1 cellular context compared by ENCODE assay signal in the genomic region with DNA sequence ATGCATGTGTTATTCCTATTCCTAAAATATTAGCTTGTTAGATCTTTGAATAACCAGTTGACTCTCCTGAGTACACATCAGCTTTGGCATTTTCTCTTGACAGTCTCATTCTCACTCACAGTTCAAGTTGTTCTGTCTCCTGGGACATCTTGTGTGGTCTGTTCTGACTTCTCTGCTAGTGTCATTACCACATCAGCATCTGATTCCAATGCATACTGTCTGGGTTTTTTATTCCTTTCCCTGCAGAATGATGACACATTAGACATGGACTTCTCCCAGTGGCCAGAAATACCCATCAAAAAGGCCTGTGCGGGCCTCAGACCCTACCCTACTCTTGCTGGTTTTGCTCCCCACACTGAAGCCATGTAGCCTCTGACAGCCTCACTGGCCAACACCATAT.
TF ChIP-seq lines count a peak whose summit lies in the region.

No MANE protein-coding gene starts in this region.

TF ChIP-seq in GM12878, 131 proteins besides CTCF, POLR2A, EP300 and RAD21:
- TF ChIP-seq YY1 (IDR thresholded peaks at IDR 0.05; ENCODE audit: low read depth, low read length) (no peak), ZZZ3 (IDR thresholded peaks at IDR 0.05; ENCODE audit: control insufficient read depth, insufficient read length, low read depth) (no peak), CHD4 (IDR thresholded peaks at IDR 0.05) (no peak), ATF7 (IDR thresholded peaks at IDR 0.05; ENCODE audit: low read depth) (0 out of 2 replicates have a peak, but pooled peaks have one; percentile 18), NR2C2 (IDR thresholded peaks at IDR 0.05; ENCODE audit: borderline replicate concordance, control insufficient read depth, insufficient read length, low read depth) (no peak), ZNF274 (IDR thresholded peaks at IDR 0.05; ENCODE audit: insufficient read depth, insufficient read length) (no peak), POU2F2 (IDR thresholded peaks at IDR 0.05; ENCODE audit: borderline replicate concordance, low read depth, low read length) (no peak), RUNX3 (IDR thresholded peaks at IDR 0.05; ENCODE audit: low read length) (peak; percentile 46; the same call in 1 of the 2 replicates), GABPA (IDR thresholded peaks at IDR 0.05; ENCODE audit: low read depth) (no peak), MEF2B (IDR thresholded peaks at IDR 0.05; ENCODE audit: partially characterized antibody, poor library complexity, severe bottlenecking) (peak; percentile 85), FOXM1 (IDR thresholded peaks at IDR 0.05; ENCODE audit: low read depth, low read length) (no peak), JUNB (IDR thresholded peaks at IDR 0.05) (peak; percentile 27; the same call in 1 of the 2 replicates), SP1 (IDR thresholded peaks at IDR 0.05; ENCODE audit: low read depth, low read length) (no peak)
- TF ChIP-seq, protein P1, sequence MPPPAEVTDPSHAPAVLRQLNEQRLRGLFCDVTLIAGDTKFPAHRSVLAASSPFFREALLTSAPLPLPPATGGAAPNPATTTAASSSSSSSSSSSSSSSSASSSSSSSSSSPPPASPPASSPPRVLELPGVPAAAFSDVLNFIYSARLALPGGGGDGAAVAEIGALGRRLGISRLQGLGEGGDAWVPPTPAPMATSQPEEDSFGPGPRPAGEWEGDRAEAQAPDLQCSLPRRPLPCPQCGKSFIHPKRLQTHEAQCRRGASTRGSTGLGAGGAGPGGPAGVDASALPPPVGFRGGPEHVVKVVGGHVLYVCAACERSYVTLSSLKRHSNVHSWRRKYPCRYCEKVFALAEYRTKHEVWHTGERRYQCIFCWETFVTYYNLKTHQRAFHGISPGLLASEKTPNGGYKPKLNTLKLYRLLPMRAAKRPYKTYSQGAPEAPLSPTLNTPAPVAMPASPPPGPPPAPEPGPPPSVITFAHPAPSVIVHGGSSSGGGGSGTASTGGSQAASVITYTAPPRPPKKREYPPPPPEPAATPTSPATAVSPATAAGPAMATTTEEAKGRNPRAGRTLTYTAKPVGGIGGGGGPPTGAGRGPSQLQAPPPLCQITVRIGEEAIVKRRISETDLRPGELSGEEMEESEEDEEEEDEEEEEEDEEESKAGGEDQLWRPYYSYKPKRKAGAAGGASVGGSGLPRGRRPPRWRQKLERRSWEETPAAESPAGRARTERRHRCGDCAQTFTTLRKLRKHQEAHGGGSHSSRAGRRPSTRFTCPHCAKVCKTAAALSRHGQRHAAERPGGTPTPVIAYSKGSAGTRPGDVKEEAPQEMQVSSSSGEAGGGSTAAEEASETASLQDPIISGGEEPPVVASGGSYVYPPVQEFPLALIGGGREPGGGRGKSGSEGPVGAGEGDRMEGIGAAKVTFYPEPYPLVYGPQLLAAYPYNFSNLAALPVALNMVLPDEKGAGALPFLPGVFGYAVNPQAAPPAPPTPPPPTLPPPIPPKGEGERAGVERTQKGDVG (CRISPR knock-in tag; IDR thresholded peaks at IDR 0.05) = no peak
- TF ChIP-seq, protein P2, sequence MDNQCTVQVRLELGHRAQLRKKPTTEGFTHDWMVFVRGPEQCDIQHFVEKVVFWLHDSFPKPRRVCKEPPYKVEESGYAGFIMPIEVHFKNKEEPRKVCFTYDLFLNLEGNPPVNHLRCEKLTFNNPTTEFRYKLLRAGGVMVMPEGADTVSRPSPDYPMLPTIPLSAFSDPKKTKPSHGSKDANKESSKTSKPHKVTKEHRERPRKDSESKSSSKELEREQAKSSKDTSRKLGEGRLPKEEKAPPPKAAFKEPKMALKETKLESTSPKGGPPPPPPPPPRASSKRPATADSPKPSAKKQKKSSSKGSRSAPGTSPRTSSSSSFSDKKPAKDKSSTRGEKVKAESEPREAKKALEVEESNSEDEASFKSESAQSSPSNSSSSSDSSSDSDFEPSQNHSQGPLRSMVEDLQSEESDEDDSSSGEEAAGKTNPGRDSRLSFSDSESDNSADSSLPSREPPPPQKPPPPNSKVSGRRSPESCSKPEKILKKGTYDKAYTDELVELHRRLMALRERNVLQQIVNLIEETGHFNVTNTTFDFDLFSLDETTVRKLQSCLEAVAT (IDR thresholded peaks at IDR 0.05) = peak; percentile 57; the same call in 1 of the 2 replicates
- TF ChIP-seq, protein P3, sequence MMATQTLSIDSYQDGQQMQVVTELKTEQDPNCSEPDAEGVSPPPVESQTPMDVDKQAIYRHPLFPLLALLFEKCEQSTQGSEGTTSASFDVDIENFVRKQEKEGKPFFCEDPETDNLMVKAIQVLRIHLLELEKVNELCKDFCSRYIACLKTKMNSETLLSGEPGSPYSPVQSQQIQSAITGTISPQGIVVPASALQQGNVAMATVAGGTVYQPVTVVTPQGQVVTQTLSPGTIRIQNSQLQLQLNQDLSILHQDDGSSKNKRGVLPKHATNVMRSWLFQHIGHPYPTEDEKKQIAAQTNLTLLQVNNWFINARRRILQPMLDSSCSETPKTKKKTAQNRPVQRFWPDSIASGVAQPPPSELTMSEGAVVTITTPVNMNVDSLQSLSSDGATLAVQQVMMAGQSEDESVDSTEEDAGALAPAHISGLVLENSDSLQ (IDR thresholded peaks at IDR 0.05) = 0 out of 2 replicates have a peak, but pooled peaks have one; percentile 16
